In the genomic region with DNA sequence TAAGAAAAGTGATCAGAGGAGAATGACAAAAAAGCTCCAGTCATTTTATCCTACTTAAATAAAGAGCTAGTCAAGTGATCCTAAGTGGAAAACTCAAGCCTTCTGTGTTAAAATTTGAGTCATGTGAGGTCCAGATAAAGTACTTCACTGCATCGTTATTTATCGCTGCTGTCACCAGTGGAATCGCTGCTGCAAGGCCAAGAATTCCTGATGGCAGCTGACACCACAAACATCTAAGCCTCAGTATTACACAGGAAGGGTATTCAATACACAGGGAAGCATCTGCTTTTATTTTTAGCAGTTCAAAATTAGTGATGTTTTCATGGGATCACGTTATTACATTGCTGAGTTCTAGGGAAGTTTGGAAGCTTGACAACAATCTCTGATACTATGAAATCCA, we compare ENCODE assay signal across 28 cellular contexts.
DNase-seq lines count a peak whose midpoint lies in the region; ATAC-seq, FAIRE-seq and TF ChIP-seq lines count a peak whose summit lies in the region.
"Had no signal": no experiment of that assay in that cellular context is flagged by ENCODE, and none has a peak within 500 bp of the region (broad histone marks: within the 10 kb centered on the region; RNA-seq: fewer than 3 reads in every experiment).

No MANE protein-coding gene starts in this region.

- peaks cover 12% of the 10 kb centered on the region for H3K4me1 ChIP-seq in osteoblast (ENCODE audit: insufficient read depth, low read length)
- H3K4me1 ChIP-seq: BLaER1 treated with 17β-estradiol and CSF1 and Interleukin-3, amounts not matched to agents 10 nM and 100 nM had no signal

- peaks cover 15% of the 10 kb centered on the region for H3K27me3 ChIP-seq in osteoblast (ENCODE audit: insufficient read depth, low read length)
- H3K27me3 ChIP-seq: BLaER1 treated with 17β-estradiol and CSF1 and Interleukin-3, amounts not matched to agents 10 nM and 100 nM; heart right ventricle; SJCRH30; suprapubic skin; upper lobe of left lung had no signal

- DNase-seq in AG04449 (ENCODE audit: low read depth, low spot score) (peak; percentile 21), GM03348 (ENCODE audit: low spot score) (peak; percentile 68), dermis microvascular lymphatic vessel endothelial cell (ENCODE audit: low read depth in 2 of 2) (peak; percentile 44 to 52), osteoblast (ENCODE audit: insufficient read length, low spot score, missing footprints) (peak; percentile 13), NCI-H524 treated with DMSO at 0.1 percent for 48 hours (lab: John Stamatoyannopoulos, UW) (no peak), urothelium cell line (ENCODE audit: low spot score) (no peak), hypothalamus (lab: John Stamatoyannopoulos, UW) (no peak)
- DNase-seq in stimulated activated naive CD8-positive, alpha-beta T cell treated with anti-CD3 and anti-CD28 coated beads, Interleukin-15, Interleukin-2, amounts not matched to agents 100 U/mL and 50 U/mL, for 24 hours, result no peak
- DNase-seq: activated CD4-positive, alpha-beta T cell treated with anti-CD3 and anti-CD28 coated beads for 36 hours; activated CD8-positive, alpha-beta memory T cell treated with anti-CD3 and anti-CD28 coated beads, Interleukin-2, amount 50 U/mL, for 48 hours; activated CD8-positive, alpha-beta T cell treated with anti-CD3 and anti-CD28 coated beads for 36 hours; activated naive CD4-positive, alpha-beta T cell treated with Interleukin-2 at 50 U/mL for 16 hours; effector CD4-positive, alpha-beta T cell; heart right ventricle; kidney; lower lobe of right lung; NCI-H446; NCI-H774; stimulated activated naive B cell treated with anti-CD40 and anti-IgM and Interleukin-4, amounts not matched to agents 10 μg/mL and 1 μg/mL and 100 μg/mL, for 72 hours; SW 1271; upper lobe of left lung had no signal

- H3K4me3 ChIP-seq in AG04449 (ENCODE audit: low read depth, low read length) (no peak overlapping the region), osteoblast (ENCODE audit: insufficient read depth, low read length) (no peak overlapping the region)
- H3K4me3 ChIP-seq: BLaER1 treated with 17β-estradiol and CSF1 and Interleukin-3, amounts not matched to agents 10 nM and 100 nM; heart right ventricle; lower lobe of right lung; SJCRH30; skin epidermis; suprapubic skin; upper lobe of left lung had no signal

- CTCF ChIA-PET in AG04449 (lab: Yijun Ruan, JAX), result interaction anchor here (1.4 kb wide), 1 partner anchor 93 kb away, joined by 3 read pairs; no protein-coding TSS in a partner anchor

- no peaks in the 10 kb centered on the region for H3K9me3 ChIP-seq in osteoblast (ENCODE audit: low read depth, low read length)
- H3K9me3 ChIP-seq: heart right ventricle, lower lobe of right lung, SJCRH30, suprapubic skin, upper lobe of left lung had no signal

- H3K27ac ChIP-seq in osteoblast (ENCODE audit: low read depth, low read length), result no peak overlapping the region
- H3K27ac ChIP-seq: BLaER1 treated with 17β-estradiol and CSF1 and Interleukin-3, amounts not matched to agents 10 nM and 100 nM; lower lobe of right lung; SJCRH30; skin epidermis; suprapubic skin; upper lobe of left lung; VCaP had no signal

- H3K79me2 ChIP-seq in osteoblast (ENCODE audit: insufficient read depth, low read length), result no peaks in the 10 kb centered on the region

- TF ChIP-seq CTCF in AG04449 (IDR thresholded peaks at IDR 0.05; ENCODE audit: insufficient read depth, low read length, missing control alignments), result no peak
- no peak for TF ChIP-seq CTCF in osteoblast (IDR thresholded peaks at IDR 0.05; ENCODE audit: extremely low read depth, low read depth, low read length)

- POLR2A ChIA-PET in AG04449 (lab: Yijun Ruan, JAX), result interaction anchor here (0.6 kb wide), 1 partner anchor 142 kb away, joined by 5 read pairs; no protein-coding TSS in a partner anchor

- FAIRE-seq in urothelium cell line (lab: Jason Lieb, UNC), result no peak
- FAIRE-seq: kidney, RCC 7860 had no signal

- H4K20me1 ChIP-seq in osteoblast (ENCODE audit: insufficient read depth, low read length), result no peaks in the 10 kb centered on the region
- H4K20me1 ChIP-seq: BLaER1 treated with 17β-estradiol and CSF1 and Interleukin-3, amounts not matched to agents 10 nM and 100 nM had no signal

- H2AFZ ChIP-seq in osteoblast (ENCODE audit: low read length), result no peak overlapping the region

- ATAC-seq in stimulated activated naive CD8-positive, alpha-beta T cell treated with anti-CD3 and anti-CD28 coated beads, Interleukin-15, Interleukin-2, amounts not matched to agents 100 U/mL and 50 U/mL, for 24 hours, result no peak
- ATAC-seq: activated CD4-positive, alpha-beta T cell treated with anti-CD3 and anti-CD28 coated beads for 36 hours; activated CD8-positive, alpha-beta T cell treated with anti-CD3 and anti-CD28 coated beads for 36 hours; HCT116; stimulated activated naive B cell treated with anti-CD40 and anti-IgM and Interleukin-4, amounts not matched to agents 10 μg/mL and 1 μg/mL and 100 μg/mL, for 72 hours had no signal

- no peak overlapping the region for H3K4me2 ChIP-seq in osteoblast (ENCODE audit: insufficient read depth, low read length)
- H3K4me2 ChIP-seq: BLaER1 treated with 17β-estradiol and CSF1 and Interleukin-3, amounts not matched to agents 10 nM and 100 nM had no signal

- H3K36me3 ChIP-seq in osteoblast (ENCODE audit: insufficient read depth, low read length), result no peaks in the 10 kb centered on the region
- H3K36me3 ChIP-seq: BLaER1 treated with 17β-estradiol and CSF1 and Interleukin-3, amounts not matched to agents 10 nM and 100 nM; lower lobe of right lung; SJCRH30 had no signal

Comparison
In these comparisons a context has a peak if more than half of its experiments do, and no peak if none do; other contexts are left out.
1. DNase-seq: peak in AG04449 (single experiment), GM03348 (single experiment), dermis microvascular lymphatic vessel endothelial cell (2 of 2) and osteoblast (single experiment); none in stimulated activated naive CD8-positive, alpha-beta T cell treated with anti-CD3 and anti-CD28 coated beads, Interleukin-15, Interleukin-2, amounts not matched to agents 100 U/mL and 50 U/mL, for 24 hours (single experiment), NCI-H524 treated with DMSO at 0.1 percent for 48 hours (single experiment), urothelium cell line (single experiment) and hypothalamus (0 of 51).